In the genomic region with DNA sequence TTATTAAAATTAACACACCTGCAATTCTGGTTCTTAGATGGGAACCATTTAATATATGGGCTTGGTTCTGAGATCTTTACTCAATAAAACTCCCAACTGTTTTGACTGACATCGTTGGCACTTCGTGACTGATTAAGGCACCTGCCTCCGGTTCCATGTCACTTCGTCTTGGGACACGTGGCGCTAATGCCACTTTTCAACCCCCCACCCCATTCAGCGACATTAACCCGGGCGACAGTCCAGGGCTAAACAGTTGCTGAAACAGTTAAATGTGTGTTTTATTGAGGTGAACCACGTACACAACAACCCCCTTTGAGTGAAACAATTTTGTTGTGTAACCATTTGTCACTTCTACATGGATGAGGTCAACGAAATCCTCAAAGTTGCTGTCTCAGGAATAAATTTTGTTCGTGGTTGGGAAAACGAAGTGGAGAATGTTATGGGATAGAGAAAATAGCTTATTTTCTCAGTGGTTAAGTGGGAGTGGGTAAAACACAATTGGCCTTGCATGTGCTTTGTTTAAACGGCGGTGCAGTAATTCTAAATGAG, we compare ENCODE assay signal across 1 cellular context.
A peak's percentile ranks its signal among the peaks of the same experiment; 100 is the strongest.
TF ChIP-seq lines count a peak whose summit lies in the region.

No MANE protein-coding gene starts in this region.

TF ChIP-seq in H1, 55 proteins besides CTCF, POLR2A, EP300 and RAD21:
- TF ChIP-seq ASH2L (IDR thresholded peaks at IDR 0.05; ENCODE audit: low read length) (no peak), KDM1A (IDR thresholded peaks at IDR 0.05; ENCODE audit: borderline replicate concordance, low read length) (no peak), BCL11A (IDR thresholded peaks at IDR 0.05; ENCODE audit: low read depth in 2 of 2, low read length in 2 of 2) (no peak), TCF12 (IDR thresholded peaks at IDR 0.05; ENCODE audit: low read depth, low read length) (no peak), TEAD4 (IDR thresholded peaks at IDR 0.05; ENCODE audit: low read depth, low read length) (no peak), SIN3A (conservative IDR thresholded peaks at IDR 0.05 in 1 of 2, IDR thresholded peaks at IDR 0.05 in 1 of 2; ENCODE audit: low read depth in 1 of 2, low read length in 2 of 2) (no peak), SUZ12 (IDR thresholded peaks at IDR 0.05; ENCODE audit: low read length) (no peak), CEBPB (IDR thresholded peaks at IDR 0.05; ENCODE audit: low read depth, low read length) (no peak), CBX8 (IDR thresholded peaks at IDR 0.05; ENCODE audit: borderline replicate concordance, low read depth, low read length) (no peak), SRF (IDR thresholded peaks at IDR 0.05; ENCODE audit: low read depth, low read length) (no peak), RFX5 (IDR thresholded peaks at IDR 0.05; ENCODE audit: borderline replicate concordance, low read depth, low read length) (no peak), KDM4A (IDR thresholded peaks at IDR 0.05; ENCODE audit: low read depth, low read length, severe bottlenecking) (no peak), GABPA (IDR thresholded peaks at IDR 0.05; ENCODE audit: borderline replicate concordance, insufficient read depth, low read length) (no peak)
- TF ChIP-seq, protein P1, sequence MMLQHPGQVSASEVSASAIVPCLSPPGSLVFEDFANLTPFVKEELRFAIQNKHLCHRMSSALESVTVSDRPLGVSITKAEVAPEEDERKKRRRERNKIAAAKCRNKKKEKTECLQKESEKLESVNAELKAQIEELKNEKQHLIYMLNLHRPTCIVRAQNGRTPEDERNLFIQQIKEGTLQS (IDR thresholded peaks at IDR 0.05; ENCODE audit: insufficient read depth, low read depth, low read length) = no peak
- TF ChIP-seq, protein P2, sequence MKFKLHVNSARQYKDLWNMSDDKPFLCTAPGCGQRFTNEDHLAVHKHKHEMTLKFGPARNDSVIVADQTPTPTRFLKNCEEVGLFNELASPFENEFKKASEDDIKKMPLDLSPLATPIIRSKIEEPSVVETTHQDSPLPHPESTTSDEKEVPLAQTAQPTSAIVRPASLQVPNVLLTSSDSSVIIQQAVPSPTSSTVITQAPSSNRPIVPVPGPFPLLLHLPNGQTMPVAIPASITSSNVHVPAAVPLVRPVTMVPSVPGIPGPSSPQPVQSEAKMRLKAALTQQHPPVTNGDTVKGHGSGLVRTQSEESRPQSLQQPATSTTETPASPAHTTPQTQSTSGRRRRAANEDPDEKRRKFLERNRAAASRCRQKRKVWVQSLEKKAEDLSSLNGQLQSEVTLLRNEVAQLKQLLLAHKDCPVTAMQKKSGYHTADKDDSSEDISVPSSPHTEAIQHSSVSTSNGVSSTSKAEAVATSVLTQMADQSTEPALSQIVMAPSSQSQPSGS (IDR thresholded peaks at IDR 0.05; ENCODE audit: low read length) = no peak
- TF ChIP-seq, protein P3, sequence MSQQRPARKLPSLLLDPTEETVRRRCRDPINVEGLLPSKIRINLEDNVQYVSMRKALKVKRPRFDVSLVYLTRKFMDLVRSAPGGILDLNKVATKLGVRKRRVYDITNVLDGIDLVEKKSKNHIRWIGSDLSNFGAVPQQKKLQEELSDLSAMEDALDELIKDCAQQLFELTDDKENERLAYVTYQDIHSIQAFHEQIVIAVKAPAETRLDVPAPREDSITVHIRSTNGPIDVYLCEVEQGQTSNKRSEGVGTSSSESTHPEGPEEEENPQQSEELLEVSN (IDR thresholded peaks at IDR 0.05) = peak; percentile 69; the same call in 1 of the 2 replicates
- TF ChIP-seq, protein P4, sequence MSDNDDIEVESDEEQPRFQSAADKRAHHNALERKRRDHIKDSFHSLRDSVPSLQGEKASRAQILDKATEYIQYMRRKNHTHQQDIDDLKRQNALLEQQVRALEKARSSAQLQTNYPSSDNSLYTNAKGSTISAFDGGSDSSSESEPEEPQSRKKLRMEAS (IDR thresholded peaks at IDR 0.05) = peak; percentile 84
